Comparison of ENCODE assay signal across 8 cellular contexts in the genomic region with DNA sequence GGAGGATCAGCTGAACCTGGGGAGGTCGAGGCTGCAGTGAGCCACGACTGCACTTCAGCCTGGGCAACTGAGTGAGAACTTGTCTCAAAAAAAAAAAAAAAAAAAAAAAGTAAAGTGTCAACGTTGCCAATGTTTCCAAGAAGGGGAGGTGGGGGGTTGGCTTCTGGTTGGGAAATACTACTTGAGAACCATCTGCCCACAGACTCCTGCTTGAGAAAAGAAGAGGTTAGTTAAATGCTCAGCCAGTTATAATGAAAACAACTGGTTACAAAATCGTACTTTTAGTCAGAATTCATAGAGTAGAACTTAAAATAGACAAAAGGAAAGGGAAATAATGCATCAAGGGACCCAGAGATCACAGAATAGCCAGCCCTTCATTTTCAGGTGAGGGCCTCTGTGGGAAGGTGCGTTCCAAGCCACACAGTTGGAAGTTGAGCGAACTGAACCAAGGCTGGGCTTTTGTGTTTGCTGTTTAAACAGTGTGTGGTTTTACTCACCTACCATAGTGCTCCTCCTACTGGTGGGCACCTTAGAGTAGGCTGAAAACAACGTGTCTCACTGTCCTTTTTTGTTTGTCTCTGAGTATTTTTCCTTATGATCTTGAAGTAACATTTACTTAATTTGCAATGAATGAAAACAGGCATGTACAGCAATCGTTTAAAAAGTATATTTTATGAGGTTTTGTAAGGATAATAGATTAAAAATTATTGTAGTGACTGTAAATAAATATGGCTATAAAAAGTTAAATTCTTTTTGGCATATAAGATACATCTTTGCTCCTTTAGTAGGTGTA.
DNase-seq lines count a peak whose midpoint lies in the region; ATAC-seq, FAIRE-seq and TF ChIP-seq lines count a peak whose summit lies in the region.

No MANE protein-coding gene starts in this region.

- POLR2A ChIA-PET in activated CD8-positive, alpha-beta T cell treated with anti-CD3 and anti-CD28 coated beads, Interleukin-2, amount 10 ng/mL, durations not matched to agents 7 days and 5 days (lab: Charles Lee) = interaction anchor here (1.0 kb wide), 1 partner anchor 15 kb away, joined by 6 read pairs; no protein-coding TSS in a partner anchor
- POLR2A ChIA-PET in naive thymus-derived CD4-positive, alpha-beta T cell (lab: Charles Lee) = interaction anchor here (0.5 to 1.6 kb wide), 8 partner anchors 29 to 274 kb away, joined by 3 to 7 read pairs (median 3); no protein-coding TSS in a partner anchor

- peaks cover 64 to 73% of the 10 kb centered on the region in 2 donors for H3K4me1 ChIP-seq in naive thymus-derived CD4-positive, alpha-beta T cell (ENCODE audit: control insufficient read depth in 2 of 2, insufficient read depth in 2 of 2, low read length in 2 of 2)

- no peak for DNase-seq in CD14-positive monocyte (ENCODE audit: low spot score)
- no peak for DNase-seq in GM19239 (ENCODE audit: insufficient read length, low spot score)
- DNase-seq in NOMO-1 treated with DMSO at 0.1 percent for 48 hours (lab: John Stamatoyannopoulos, UW; ENCODE audit: unreplicated experiment) = peak; percentile 77
- DNase-seq in activated CD8-positive, alpha-beta T cell treated with anti-CD3 and anti-CD28 coated beads, Interleukin-2, amount 10 ng/mL, durations not matched to agents 7 days and 5 days = peak; percentile 87
- peak; percentile 89 for DNase-seq in epithelial cell of esophagus (ENCODE audit: low read depth)
- peak in 8 of 9 donors; percentile 66 to 82 (median 76) for DNase-seq in naive thymus-derived CD4-positive, alpha-beta T cell
- DNase-seq in superior temporal gyrus (ENCODE audit: extremely low spot score) = peak; percentile 39

- CTCF ChIA-PET in activated CD8-positive, alpha-beta T cell treated with anti-CD3 and anti-CD28 coated beads, Interleukin-2, amount 10 ng/mL, durations not matched to agents 7 days and 5 days (lab: Charles Lee) = interaction anchor here (0.7 to 5.3 kb wide), 21 partner anchors 10 to 290 kb away, joined by 3 to 75 read pairs (median 5); no protein-coding TSS in a partner anchor
- CTCF ChIA-PET in naive thymus-derived CD4-positive, alpha-beta T cell (lab: Charles Lee) = interaction anchor here (0.6 to 1.3 kb wide), 7 partner anchors 29 to 290 kb away, joined by 3 to 9 read pairs (median 3); no protein-coding TSS in a partner anchor

- FAIRE-seq in GM19239 (lab: Jason Lieb, UNC) = peak; percentile 90

- no peaks in the 10 kb centered on the region for H3K36me3 Mint-ChIP-seq in CD14-positive monocyte
- no peaks in the 10 kb centered on the region for H3K36me3 Mint-ChIP-seq in activated CD8-positive, alpha-beta T cell treated with anti-CD3 and anti-CD28 coated beads, Interleukin-2, amount 10 ng/mL, durations not matched to agents 7 days and 5 days (ENCODE audit: low read depth)
- H3K36me3 Mint-ChIP-seq in naive thymus-derived CD4-positive, alpha-beta T cell = no peaks in the 10 kb centered on the region

- H3K4me3 Mint-ChIP-seq in CD14-positive monocyte = peak overlapping the region; percentile 41 to 46
- H3K4me3 Mint-ChIP-seq in activated CD8-positive, alpha-beta T cell treated with anti-CD3 and anti-CD28 coated beads, Interleukin-2, amount 10 ng/mL, durations not matched to agents 7 days and 5 days = peak overlapping the region; percentile 34
- peak overlapping the region; percentile 11 to 85 (median 58) for H3K4me3 Mint-ChIP-seq in naive thymus-derived CD4-positive, alpha-beta T cell

- TF ChIP-seq CTCF in CD14-positive monocyte (IDR thresholded peaks at IDR 0.05) (peak; percentile 81), epithelial cell of esophagus (IDR thresholded peaks at IDR 0.05; ENCODE audit: insufficient read depth, low read depth, low read length, missing control alignments) (peak; percentile 94)

- peaks cover 0 to 2% (median 0%) of the 10 kb centered on the region in 3 donors for H3K27me3 Mint-ChIP-seq in CD14-positive monocyte (ENCODE audit: low read depth in 3 of 3)
- H3K27me3 Mint-ChIP-seq in activated CD8-positive, alpha-beta T cell treated with anti-CD3 and anti-CD28 coated beads, Interleukin-2, amount 10 ng/mL, durations not matched to agents 7 days and 5 days (ENCODE audit: low read depth) = no peaks in the 10 kb centered on the region
- no peaks in the 10 kb centered on the region for H3K27me3 Mint-ChIP-seq in naive thymus-derived CD4-positive, alpha-beta T cell

- peak overlapping the region; percentile 60 for H3K27ac ChIP-seq in naive thymus-derived CD4-positive, alpha-beta T cell (ENCODE audit: low read depth, low read length)

- no peaks in the 10 kb centered on the region for H3K9me3 ChIP-seq in naive thymus-derived CD4-positive, alpha-beta T cell (ENCODE audit: control insufficient read depth in 2 of 3, low read length in 3 of 3)

- intact Hi-C loops in CD14-positive monocyte (cut with micrococcal nuclease) = loop anchor here in 1 of 2 donors (5.0 kb wide), 1 partner anchor 42 kb away; no protein-coding TSS in a partner anchor
- intact Hi-C loops in naive thymus-derived CD4-positive, alpha-beta T cell (cut with micrococcal nuclease) = loop anchor here (1.0 to 5.0 kb wide), 14 partner anchors 23 to 291 kb away; no protein-coding TSS in a partner anchor

- H3K4me1 Mint-ChIP-seq in CD14-positive monocyte = peaks cover 46% of the 10 kb centered on the region
- H3K4me1 Mint-ChIP-seq in activated CD8-positive, alpha-beta T cell treated with anti-CD3 and anti-CD28 coated beads, Interleukin-2, amount 10 ng/mL, durations not matched to agents 7 days and 5 days (ENCODE audit: low read depth) = peaks cover 86% of the 10 kb centered on the region
- H3K4me1 Mint-ChIP-seq in naive thymus-derived CD4-positive, alpha-beta T cell = peaks cover 55 to 85% (median 73%) of the 10 kb centered on the region in 7 donors

- H3K4me3 ChIP-seq in epithelial cell of esophagus (ENCODE audit: low read length) = no peak overlapping the region
- H3K4me3 ChIP-seq in naive thymus-derived CD4-positive, alpha-beta T cell (ENCODE audit: low read length) = no peak overlapping the region

- H3K9me3 Mint-ChIP-seq in CD14-positive monocyte = no peaks in the 10 kb centered on the region
- H3K9me3 Mint-ChIP-seq in activated CD8-positive, alpha-beta T cell treated with anti-CD3 and anti-CD28 coated beads, Interleukin-2, amount 10 ng/mL, durations not matched to agents 7 days and 5 days (ENCODE audit: insufficient read depth) = no peaks in the 10 kb centered on the region
- peaks cover 0 to 5% (median 0%) of the 10 kb centered on the region in 11 donors for H3K9me3 Mint-ChIP-seq in naive thymus-derived CD4-positive, alpha-beta T cell

- H3K27me3 ChIP-seq in naive thymus-derived CD4-positive, alpha-beta T cell (ENCODE audit: control insufficient read depth in 2 of 2, insufficient read depth in 2 of 2, low read length in 2 of 2) = no peaks in the 10 kb centered on the region

- peak; percentile 36 for ATAC-seq in HG03469 (IDR thresholded peaks at IDR 0.05; ENCODE audit: unreplicated experiment)
- peak; percentile 76 for ATAC-seq in activated CD8-positive, alpha-beta T cell treated with anti-CD3 and anti-CD28 coated beads, Interleukin-2, amount 10 ng/mL, durations not matched to agents 7 days and 5 days
- ATAC-seq in naive thymus-derived CD4-positive, alpha-beta T cell = peak; percentile 90

- H3K27ac Mint-ChIP-seq in CD14-positive monocyte = peak overlapping the region; percentile 40 to 87 (median 62)
- H3K27ac Mint-ChIP-seq in activated CD8-positive, alpha-beta T cell treated with anti-CD3 and anti-CD28 coated beads, Interleukin-2, amount 10 ng/mL, durations not matched to agents 7 days and 5 days = peak overlapping the region; percentile 76
- peak overlapping the region; percentile 79 to 97 (median 94) for H3K27ac Mint-ChIP-seq in naive thymus-derived CD4-positive, alpha-beta T cell

- no peaks in the 10 kb centered on the region for H3K36me3 ChIP-seq in naive thymus-derived CD4-positive, alpha-beta T cell (ENCODE audit: control insufficient read depth in 2 of 3, insufficient read depth in 3 of 3, low read length in 3 of 3)

Comparison
In these comparisons a context has a peak if more than half of its experiments do, and no peak if none do; other contexts are left out.
1. DNase-seq: peak in NOMO-1 treated with DMSO at 0.1 percent for 48 hours (single experiment), activated CD8-positive, alpha-beta T cell treated with anti-CD3 and anti-CD28 coated beads, Interleukin-2, amount 10 ng/mL, durations not matched to agents 7 days and 5 days (single experiment), epithelial cell of esophagus (single experiment), naive thymus-derived CD4-positive, alpha-beta T cell (8 of 9) and superior temporal gyrus (single experiment); none in CD14-positive monocyte (single experiment) and GM19239 (single experiment).
2. ATAC-seq: peak in every context shown above with its lines; median percentile 90 in naive thymus-derived CD4-positive, alpha-beta T cell; 76 in activated CD8-positive, alpha-beta T cell treated with anti-CD3 and anti-CD28 coated beads, Interleukin-2, amount 10 ng/mL, durations not matched to agents 7 days and 5 days; 36 in HG03469.
3. Peak in every context shown above with its lines, with median percentiles within 50 percentile points of each other: H3K27ac Mint-ChIP-seq and H3K4me3 Mint-ChIP-seq.